Comparison of ENCODE assay signal across 15 cellular contexts in the genomic region with DNA sequence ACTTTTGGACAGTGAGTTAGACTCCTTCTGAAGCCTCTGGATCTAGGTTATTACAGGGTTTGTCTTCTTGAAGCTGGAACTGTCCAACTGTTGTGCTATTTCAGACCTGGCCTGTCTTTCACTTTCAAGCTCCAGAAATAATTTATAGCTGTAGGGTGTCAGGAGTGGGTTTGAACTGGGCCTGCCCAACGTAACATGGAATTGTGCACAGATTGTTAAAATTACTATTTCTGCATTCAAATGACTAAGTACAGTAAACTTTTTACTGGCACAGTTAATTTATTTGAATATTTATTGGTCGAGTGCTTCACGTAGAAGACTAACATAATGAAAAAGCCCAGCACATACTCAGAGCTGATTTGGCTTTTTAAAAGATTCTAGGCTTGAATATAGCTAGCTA.
DNase-seq lines count a peak whose midpoint lies in the region; ATAC-seq and TF ChIP-seq lines count a peak whose summit lies in the region.
"Had no signal": no experiment of that assay in that cellular context is flagged by ENCODE, and none has a peak within 500 bp of the region (broad histone marks: within the 10 kb centered on the region; RNA-seq: fewer than 3 reads in every experiment).

No MANE protein-coding gene starts in this region.

- no peak overlapping the region for H2BK15ac ChIP-seq in H9 (ENCODE audit: low read depth, low read length)

- no peaks in the 10 kb centered on the region for H3K36me3 ChIP-seq in OCI-LY7 (ENCODE audit: insufficient read depth, low read length)
- no peaks in the 10 kb centered on the region for H3K36me3 ChIP-seq in iPS-20b (ENCODE audit: insufficient read depth, low read depth, low read length)
- H3K36me3 ChIP-seq: MG63, uterus had no signal

- no peak overlapping the region for H4K5ac ChIP-seq in H9 (ENCODE audit: insufficient read length, low read depth, low read length)

- intact Hi-C loops in OCI-LY7 (cut with micrococcal nuclease; ENCODE audit: unreplicated experiment): loop anchor here (2.0 to 10.0 kb wide), 3 partner anchors 71 to 457 kb away; no protein-coding TSS in a partner anchor

- no peak overlapping the region for H3K4me2 ChIP-seq in H9 (ENCODE audit: insufficient read depth, insufficient read length, low read length)
- H3K4me2 ChIP-seq in OCI-LY7 (ENCODE audit: low read length): peak overlapping the region; percentile 75

- peaks cover 3% of the 10 kb centered on the region for H3K79me1 ChIP-seq in H9 (ENCODE audit: insufficient read depth, low read depth, low read length, poor library complexity, severe bottlenecking)

- H3K9ac ChIP-seq in H9 (ENCODE audit: extremely low read depth, insufficient read length, low read length) (no peak overlapping the region), iPS-20b (ENCODE audit: low read depth, low read length) (no peak overlapping the region)

- no peaks in the 10 kb centered on the region for H3K9me3 ChIP-seq in H9 (ENCODE audit: control insufficient read depth, low read depth, low read length)
- H3K9me3 ChIP-seq in OCI-LY7 (ENCODE audit: low read length): no peaks in the 10 kb centered on the region
- no peaks in the 10 kb centered on the region for H3K9me3 ChIP-seq in iPS-20b (ENCODE audit: insufficient read depth, low read depth, low read length)
- H3K9me3 ChIP-seq: MG63, uterus had no signal

- H3K23me2 ChIP-seq in H9 (ENCODE audit: insufficient read length, low read depth, low read length, poor library complexity, severe bottlenecking): no peaks in the 10 kb centered on the region

- H3K27ac ChIP-seq in H9 (ENCODE audit: insufficient read length, low read depth, low read length): no peak overlapping the region
- peak overlapping the region; percentile 67 for H3K27ac ChIP-seq in OCI-LY7 (ENCODE audit: low read depth, low read length, poor library complexity, severe bottlenecking)
- H3K27ac ChIP-seq in iPS-20b (ENCODE audit: low read length): no peak overlapping the region
- H3K27ac ChIP-seq: uterus had no signal

- H3K56ac ChIP-seq in H9 (ENCODE audit: insufficient read length, low read depth, low read length): no peak overlapping the region

- no peaks in the 10 kb centered on the region for H3K27me3 Mint-ChIP-seq in H9 (ENCODE audit: low read depth)
- H3K27me3 Mint-ChIP-seq: activated CD4-positive, alpha-beta T cell treated with anti-CD3 and anti-CD28 coated beads, Interleukin-2, amount 10 ng/mL, durations not matched to agents 24 days and 14 days; central memory CD8-positive, alpha-beta T cell had no signal

- no peak for DNase-seq in H9
- peak; percentile 30 for DNase-seq in OCI-LY7 (ENCODE audit: low spot score)
- no peak for DNase-seq in glomerular visceral epithelial cell (ENCODE audit: extremely low spot score)
- DNase-seq: activated CD4-positive, alpha-beta T cell treated with anti-CD3 and anti-CD28 coated beads, Interleukin-2, amount 10 ng/mL, durations not matched to agents 24 days and 14 days; activated naive CD4-positive, alpha-beta T cell treated with Interleukin-2 at 50 U/mL for 16 hours; kidney; MG63; uterus had no signal

- H2BK120ac ChIP-seq in H9 (ENCODE audit: low read depth, low read length, poor library complexity, severe bottlenecking): no peak overlapping the region

- H3K23ac ChIP-seq in H9 (ENCODE audit: insufficient read length, low read depth, low read length): no peak overlapping the region

- H3K27me3 ChIP-seq in H9 (ENCODE audit: insufficient read depth, low read length) (no peaks in the 10 kb centered on the region), iPS-20b (ENCODE audit: insufficient read depth, low read length) (no peaks in the 10 kb centered on the region)
- H3K27me3 ChIP-seq: MG63, uterus had no signal

- ATAC-seq in HG02642 (IDR thresholded peaks at IDR 0.05; ENCODE audit: poor library complexity, unreplicated experiment) (no peak), HG02973 (IDR thresholded peaks at IDR 0.05; ENCODE audit: unreplicated experiment) (no peak), GM19397 (IDR thresholded peaks at IDR 0.05; ENCODE audit: unreplicated experiment) (no peak)

- no peaks in the 10 kb centered on the region for H3K9me2 ChIP-seq in OCI-LY7 (ENCODE audit: insufficient read depth, low read length)

- H3K4me1 Mint-ChIP-seq in H9: peaks cover 92 to 93% of the 10 kb centered on the region in 2 experiments

- H3T11ph ChIP-seq in H9 (ENCODE audit: low read length): no peak overlapping the region

- no peak overlapping the region for H4K8ac ChIP-seq in H9 (replicated peaks; ENCODE audit: insufficient read length, low read depth, low read length)

- H3K18ac ChIP-seq in H9 (ENCODE audit: insufficient read length, low read depth, low read length): no peak overlapping the region

- H2BK5ac ChIP-seq in H9 (ENCODE audit: insufficient read length, low read length): no peak overlapping the region

- no peak overlapping the region for H3K4me3 Mint-ChIP-seq in H9
- H3K4me3 Mint-ChIP-seq: activated CD4-positive, alpha-beta T cell treated with anti-CD3 and anti-CD28 coated beads, Interleukin-2, amount 10 ng/mL, durations not matched to agents 24 days and 14 days; central memory CD8-positive, alpha-beta T cell; neural crest cell had no signal

- TF ChIP-seq CTCF in H9 (conservative IDR thresholded peaks at IDR 0.05): no peak
- no peak for TF ChIP-seq CTCF in OCI-LY7 (conservative IDR thresholded peaks at IDR 0.05; ENCODE audit: low read length)

- H4K20me1 ChIP-seq in H9 (ENCODE audit: control insufficient read depth, insufficient read depth, insufficient read length) (no peaks in the 10 kb centered on the region), OCI-LY7 (ENCODE audit: insufficient read depth, low read length) (peaks cover 59% of the 10 kb centered on the region)

- H3K79me2 ChIP-seq in H9 (ENCODE audit: insufficient read depth, low read length) (peaks cover 34% of the 10 kb centered on the region; the same call in 1 of the 2 replicates), OCI-LY7 (ENCODE audit: insufficient read depth, low read depth, low read length) (peaks cover 100% of the 10 kb centered on the region)

- peak overlapping the region; percentile 67; the same call in 1 of the 2 replicates for H3K4me3 ChIP-seq in GM08714 (ENCODE audit: low read length)
- H3K4me3 ChIP-seq in OCI-LY7 (ENCODE audit: low read depth, low read length, poor library complexity, severe bottlenecking): peak overlapping the region; percentile 43
- H3K4me3 ChIP-seq in iPS-20b (ENCODE audit: low read length): 0 out of 2 replicates have a peak overlapping the region, but pooled peaks have one; percentile 2
- H3K4me3 ChIP-seq: MG63, uterus had no signal

- H3K4me1 ChIP-seq in H9 (ENCODE audit: insufficient read depth, low read length): peaks cover 12% of the 10 kb centered on the region
- peaks cover 78% of the 10 kb centered on the region for H3K4me1 ChIP-seq in OCI-LY7 (ENCODE audit: insufficient read depth, low read length, poor library complexity, severe bottlenecking)
- H3K4me1 ChIP-seq in iPS-20b (ENCODE audit: insufficient read depth, low read length): peaks cover 68% of the 10 kb centered on the region

- WGBS in H9 (ENCODE audit: extremely low coverage, insufficient read length, low lambda C conversion rate): no CpG with 5 or more reads among the region's 3 CpGs

- no peak overlapping the region for H4K91ac ChIP-seq in H9 (ENCODE audit: insufficient read length, low read depth, low read length)

- no peak overlapping the region for H2AK5ac ChIP-seq in H9 (ENCODE audit: insufficient read length, low read length)

- no peaks in the 10 kb centered on the region for H3K9me3 Mint-ChIP-seq in H9
- H3K9me3 Mint-ChIP-seq: activated CD4-positive, alpha-beta T cell treated with anti-CD3 and anti-CD28 coated beads, Interleukin-2, amount 10 ng/mL, durations not matched to agents 24 days and 14 days; central memory CD8-positive, alpha-beta T cell; neural crest cell had no signal

- H2BK20ac ChIP-seq in H9 (ENCODE audit: low read depth, low read length, poor library complexity, severe bottlenecking): no peak overlapping the region

- CTCF ChIA-PET in OCI-LY7 (lab: Charles Lee; ENCODE audit: unreplicated experiment): no interaction called here

- no peak overlapping the region for H2BK12ac ChIP-seq in H9 (ENCODE audit: insufficient read length, low read depth, low read length)

- no peak overlapping the region for H3K14ac ChIP-seq in H9 (ENCODE audit: insufficient read depth, low read length)

- H3K36me3 Mint-ChIP-seq in H9 (ENCODE audit: insufficient read depth in 1 of 3, low read depth in 3 of 3): no peaks in the 10 kb centered on the region

- H2AFZ ChIP-seq in H9 (ENCODE audit: low read length) (no peak overlapping the region), OCI-LY7 (ENCODE audit: low read length) (no peak overlapping the region)

- H3K4ac ChIP-seq in H9 (ENCODE audit: low read depth, low read length): no peak overlapping the region

- peak overlapping the region in 2 of 3 experiments; percentile 70 to 74; a peak in 1 of 7 replicates for H3K27ac Mint-ChIP-seq in H9
- H3K27ac Mint-ChIP-seq: activated CD4-positive, alpha-beta T cell treated with anti-CD3 and anti-CD28 coated beads, Interleukin-2, amount 10 ng/mL, durations not matched to agents 24 days and 14 days had no signal

- POLR2A ChIA-PET in OCI-LY7 (lab: Charles Lee): interaction anchor here (1.0 to 1.6 kb wide), 6 partner anchors 14 to 169 kb away, joined by 3 to 9 read pairs (median 4); no protein-coding TSS in a partner anchor

- BruUV-seq in OCI-LY7 (replicated peaks; lab: Mats Ljungman, UMichigan): no TSS peak

Comparison
In these comparisons a context has a peak if more than half of its experiments do, and no peak if none do; other contexts are left out.
1. H3K4me3 ChIP-seq: peak in every context shown above with its lines; median percentile 67 in GM08714; 43 in OCI-LY7; 2 in iPS-20b.